Comparison of ENCODE assay signal across 12 cellular contexts in the genomic region with DNA sequence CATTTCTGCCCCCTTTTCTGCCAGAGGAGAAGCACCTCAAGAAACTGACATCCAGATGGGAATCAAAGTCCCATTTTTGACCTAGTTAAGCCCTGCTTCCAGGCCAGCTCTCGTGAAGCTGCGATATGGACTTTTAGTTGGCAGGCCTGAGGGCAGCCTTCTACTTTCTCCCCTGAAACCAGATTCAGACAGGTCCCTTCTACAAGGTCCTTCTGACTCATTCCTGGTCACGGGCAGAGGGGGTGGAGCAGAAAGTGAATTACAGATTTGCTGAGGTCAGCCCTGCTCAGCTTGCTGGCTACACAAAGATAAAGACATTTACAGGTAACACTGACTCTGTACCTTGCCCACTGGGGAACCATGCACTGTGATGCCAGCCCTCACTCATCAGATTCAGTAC. TPM values are rescaled to one million over a fixed set of nuclear protein-coding genes. Genes with fewer than 3 reads are reported as not detected.
DNase-seq lines count a peak whose midpoint lies in the region; ATAC-seq and TF ChIP-seq lines count a peak whose summit lies in the region.
"Had no signal": no experiment of that assay in that cellular context is flagged by ENCODE, and none has a peak within 500 bp of the region (broad histone marks: within the 10 kb centered on the region; RNA-seq: fewer than 3 reads in every experiment).

No MANE protein-coding gene starts in this region.

- peak; percentile 77 for ATAC-seq in foreskin keratinocyte

- DNase-seq in activated CD4-positive, alpha-beta T cell treated with anti-CD3 and anti-CD28 coated beads for 48 hours = peak; percentile 51
- no peak for DNase-seq in activated CD4-positive, alpha-beta T cell treated with anti-CD3 and anti-CD28 coated beads, Interleukin-2, amount 10 ng/mL, durations not matched to agents 7 days and 5 days
- DNase-seq in SJCRH30 (peak; percentile 27 to 34), foreskin keratinocyte (peak; percentile 74 to 84), OCI-M2 (lab: John Stamatoyannopoulos, UW; ENCODE audit: unreplicated experiment) (no peak), DMS53 treated with DMSO at 0.1 percent for 48 hours (lab: John Stamatoyannopoulos, UW; ENCODE audit: unreplicated experiment) (no peak), posterior cingulate gyrus (no peak)
- peak in 2 of 3 donors; percentile 3 to 24 for DNase-seq in stimulated activated CD4-positive, alpha-beta T cell treated with anti-CD3 and anti-CD28 coated beads, TNF-alpha, amount 100 ng/mL, for 48 hours (ENCODE audit: low read depth in 3 of 3)
- DNase-seq: activated B cell treated with CpG ODN at 0.5 μM for 24 hours; effector memory CD4-positive, alpha-beta T cell; NCI-H1436 had no signal

- H3K4me1 ChIP-seq in SJCRH30 = peaks cover 19% of the 10 kb centered on the region
- H3K4me1 ChIP-seq in foreskin keratinocyte = peaks cover 35% of the 10 kb centered on the region

- H3K27me3 Mint-ChIP-seq in activated CD4-positive, alpha-beta T cell treated with anti-CD3 and anti-CD28 coated beads, Interleukin-2, amount 10 ng/mL, durations not matched to agents 7 days and 5 days = peaks cover 3% of the 10 kb centered on the region

- H3K27ac ChIP-seq in SJCRH30 (no peak overlapping the region), foreskin keratinocyte (peak overlapping the region; percentile 96)
- H3K27ac ChIP-seq: neutrophil had no signal

- CTCF ChIA-PET in activated CD4-positive, alpha-beta T cell treated with anti-CD3 and anti-CD28 coated beads, Interleukin-2, amount 10 ng/mL, durations not matched to agents 7 days and 5 days (lab: Charles Lee) = no interaction called here

- no peaks in the 10 kb centered on the region for H3K9me3 Mint-ChIP-seq in activated CD4-positive, alpha-beta T cell treated with anti-CD3 and anti-CD28 coated beads, Interleukin-2, amount 10 ng/mL, durations not matched to agents 7 days and 5 days
- H3K9me3 Mint-ChIP-seq: activated B cell treated with CpG ODN at 0.5 μM for 24 hours had no signal

- no peak overlapping the region for H3K4me3 ChIP-seq in SJCRH30

- no peaks in the 10 kb centered on the region for H3K36me3 ChIP-seq in SJCRH30
- H3K36me3 ChIP-seq: neutrophil had no signal

- H3K36me3 Mint-ChIP-seq in activated CD4-positive, alpha-beta T cell treated with anti-CD3 and anti-CD28 coated beads, Interleukin-2, amount 10 ng/mL, durations not matched to agents 7 days and 5 days (ENCODE audit: low read depth) = no peaks in the 10 kb centered on the region

- H3K4me3 Mint-ChIP-seq in activated CD4-positive, alpha-beta T cell treated with anti-CD3 and anti-CD28 coated beads, Interleukin-2, amount 10 ng/mL, durations not matched to agents 7 days and 5 days = no peak overlapping the region
- H3K4me3 Mint-ChIP-seq: activated B cell treated with CpG ODN at 0.5 μM for 24 hours had no signal

- H3K27me3 ChIP-seq in SJCRH30 = no peaks in the 10 kb centered on the region
- H3K27me3 ChIP-seq in foreskin keratinocyte = no peaks in the 10 kb centered on the region

- H3K27ac Mint-ChIP-seq in activated CD4-positive, alpha-beta T cell treated with anti-CD3 and anti-CD28 coated beads, Interleukin-2, amount 10 ng/mL, durations not matched to agents 7 days and 5 days = no peak overlapping the region
- H3K27ac Mint-ChIP-seq: activated B cell treated with CpG ODN at 0.5 μM for 24 hours had no signal

- TF ChIP-seq CTCF in foreskin keratinocyte (conservative IDR thresholded peaks at IDR 0.05) = no peak

- intact Hi-C loops in posterior cingulate gyrus (cut with DNase I) = no loop called here

- POLR2A ChIA-PET in activated CD4-positive, alpha-beta T cell treated with anti-CD3 and anti-CD28 coated beads, Interleukin-2, amount 10 ng/mL, durations not matched to agents 7 days and 5 days (lab: Charles Lee) = no interaction called here

- no peaks in the 10 kb centered on the region; the same call in 1 of the 2 replicates for H3K9me3 ChIP-seq in SJCRH30 (replicated peaks)
- H3K9me3 ChIP-seq: neutrophil had no signal

- peaks cover 2% of the 10 kb centered on the region for H3K4me1 Mint-ChIP-seq in activated CD4-positive, alpha-beta T cell treated with anti-CD3 and anti-CD28 coated beads, Interleukin-2, amount 10 ng/mL, durations not matched to agents 7 days and 5 days
- H3K4me1 Mint-ChIP-seq: activated B cell treated with CpG ODN at 0.5 μM for 24 hours had no signal

RNA-seq across cellular contexts. Expression of gene TUT7, which starts 52.8 kb away (rescaled TPM):
- total RNA-seq in activated CD4-positive, alpha-beta T cell treated with anti-CD3 and anti-CD28 coated beads, Interleukin-2, amount 10 ng/mL, durations not matched to agents 7 days and 5 days = 10 to 100 TPM; 37.2 to 38.2 TPM
- 35.2 and 37.2 TPM in 2 replicates for total RNA-seq in SJCRH30 (2014; rRNA removed; shearing (Covaris generic))
- 26.1 and 29.8 TPM in 2 replicates for total RNA-seq in foreskin keratinocyte
- polyA plus RNA-seq in foreskin keratinocyte = 7.3 and 7.7 TPM in 2 replicates

Comparison
In these comparisons a context has a peak if more than half of its experiments do, and no peak if none do; other contexts are left out.
1. DNase-seq: peak in activated CD4-positive, alpha-beta T cell treated with anti-CD3 and anti-CD28 coated beads for 48 hours (single experiment), SJCRH30 (2 of 2), foreskin keratinocyte (2 of 2) and stimulated activated CD4-positive, alpha-beta T cell treated with anti-CD3 and anti-CD28 coated beads, TNF-alpha, amount 100 ng/mL, for 48 hours (2 of 3); none in activated CD4-positive, alpha-beta T cell treated with anti-CD3 and anti-CD28 coated beads, Interleukin-2, amount 10 ng/mL, durations not matched to agents 7 days and 5 days (single experiment), OCI-M2 (single experiment), DMS53 treated with DMSO at 0.1 percent for 48 hours (single experiment) and posterior cingulate gyrus (0 of 10).